Comparison of ENCODE assay signal across 23 cellular contexts in the genomic region with DNA sequence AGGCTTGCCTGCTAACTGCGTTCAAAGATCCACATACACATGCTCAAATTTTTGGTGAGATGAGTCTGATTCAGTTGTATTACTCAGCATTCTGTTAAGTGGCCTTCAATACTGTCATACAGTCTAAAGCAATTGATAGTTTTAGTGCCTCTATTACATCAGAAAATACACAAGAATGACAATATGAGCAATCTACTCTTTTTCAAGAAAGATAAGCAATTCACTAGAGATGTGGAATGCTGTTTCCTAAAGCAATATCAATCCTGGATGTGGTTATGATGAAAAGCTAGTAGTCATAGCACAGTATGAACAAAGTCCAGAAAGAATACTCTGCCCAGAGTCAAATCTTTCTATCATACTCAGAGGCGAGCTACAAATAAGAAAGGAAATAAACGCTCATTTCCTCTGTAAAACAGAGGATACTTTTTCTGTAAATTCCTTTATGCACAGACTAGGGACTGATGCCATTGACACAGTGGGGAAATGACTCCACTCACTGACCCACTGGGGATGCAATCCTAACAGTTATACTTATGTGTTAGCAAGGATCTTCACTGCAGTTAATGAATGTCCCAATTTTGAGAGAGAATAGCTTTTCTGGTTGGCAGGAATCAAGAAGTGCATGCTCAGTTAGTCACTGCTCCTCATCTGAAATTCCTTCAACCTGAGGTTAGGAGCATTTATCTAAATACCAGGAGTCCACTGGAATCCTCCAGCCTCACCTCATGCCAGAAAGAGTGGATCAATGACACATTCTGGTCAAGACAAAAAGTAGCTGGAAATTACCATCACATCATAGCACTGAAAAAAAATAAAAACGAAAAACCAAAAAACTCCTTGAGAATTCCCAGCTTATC.
DNase-seq lines count a peak whose midpoint lies in the region; ATAC-seq, FAIRE-seq and TF ChIP-seq lines count a peak whose summit lies in the region.
"Had no signal": no experiment of that assay in that cellular context is flagged by ENCODE, and none has a peak within 500 bp of the region (broad histone marks: within the 10 kb centered on the region; RNA-seq: fewer than 3 reads in every experiment).

No MANE protein-coding gene starts in this region.

- ATAC-seq in K562: no peak
- ATAC-seq in stimulated activated naive B cell treated with anti-CD40 and anti-IgM and Interleukin-4, amounts not matched to agents 10 μg/mL and 1 μg/mL and 100 μg/mL, for 72 hours (replicated peaks): no peak
- ATAC-seq: body of pancreas, Panc1 had no signal

- H2AFZ ChIP-seq in K562 (ENCODE audit: low read depth, low read length) (no peak overlapping the region), neural progenitor cell (replicated peaks) (peak overlapping the region; percentile 13)

- FAIRE-seq in K562 (lab: Jason Lieb, UNC): no peak
- FAIRE-seq: G401.6, GM12892 had no signal

- no peaks in the 10 kb centered on the region for H4K20me1 ChIP-seq in K562 (replicated peaks; ENCODE audit: control insufficient read depth, insufficient read depth, low read length)
- no peaks in the 10 kb centered on the region for H4K20me1 ChIP-seq in neural progenitor cell (ENCODE audit: low read depth)

- H3K9me3 Mint-ChIP-seq in neural progenitor cell: no peaks in the 10 kb centered on the region
- no peaks in the 10 kb centered on the region for H3K9me3 Mint-ChIP-seq in stimulated activated naive B cell treated with anti-CD40 and anti-IgM and Interleukin-4, amounts not matched to agents 10 μg/mL and 1 μg/mL and 100 μg/mL, for 72 hours
- H3K9me3 Mint-ChIP-seq: nephron had no signal

- peak; percentile 70 for DNase-seq in AG08395 (ENCODE audit: low spot score)
- DNase-seq in HS-5 (ENCODE audit: low read depth): peak; percentile 54
- DNase-seq in K562 (ENCODE audit: extremely low read depth in 1 of 4, low spot score in 3 of 4): no peak
- DNase-seq in neural progenitor cell (ENCODE audit: low spot score): no peak
- DNase-seq in dorsolateral prefrontal cortex: no peak
- DNase-seq in stimulated activated naive B cell treated with anti-CD40 and anti-IgM and Interleukin-4, amounts not matched to agents 10 μg/mL and 1 μg/mL and 100 μg/mL, for 72 hours: no peak
- no peak for DNase-seq in NK-92 (lab: John Stamatoyannopoulos, UW; ENCODE audit: unreplicated experiment)
- no peak for DNase-seq in DMS114 treated with DMSO at 0.1 percent for 48 hours (lab: John Stamatoyannopoulos, UW; ENCODE audit: unreplicated experiment)
- DNase-seq: activated CD4-positive, alpha-beta T cell treated with anti-CD3 and anti-CD28 coated beads, Interleukin-2, amount 50 U/mL, for 1 hour; body of pancreas; COR-L47; esophagus squamous epithelium; head of caudate nucleus; mesendoderm; NCI-H2081 treated with DMSO at 0.1 percent for 48 hours; NCI-H748 treated with DMSO at 0.1 percent for 48 hours; stimulated activated CD4-positive, alpha-beta T cell treated with anti-CD3 and anti-CD28 coated beads, Interleukin-15, amount 100 ng/mL, for 24 hours; stimulated activated naive CD4-positive, alpha-beta T cell treated with Interleukin-2 at 50 U/mL for 16 hours; upper lobe of left lung had no signal

- H3K9me1 ChIP-seq in K562 (ENCODE audit: control insufficient read depth, insufficient read depth, low read length): no peaks in the 10 kb centered on the region

- no peak overlapping the region for H3K4me2 ChIP-seq in K562 (ENCODE audit: insufficient read depth, low read length)
- no peak overlapping the region for H3K4me2 ChIP-seq in neural progenitor cell

- peaks cover 2% of the 10 kb centered on the region for H3K4me1 Mint-ChIP-seq in neural progenitor cell
- no peaks in the 10 kb centered on the region for H3K4me1 Mint-ChIP-seq in stimulated activated naive B cell treated with anti-CD40 and anti-IgM and Interleukin-4, amounts not matched to agents 10 μg/mL and 1 μg/mL and 100 μg/mL, for 72 hours
- H3K4me1 Mint-ChIP-seq: nephron had no signal

- intact Hi-C loops in K562 (cut with micrococcal nuclease) (loop anchor here (10.0 kb wide), 1 partner anchor 286 kb away; no protein-coding TSS in a partner anchor), dorsolateral prefrontal cortex (cut with DNase I) (no loop called here)

- TF ChIP-seq EP300 in K562 (IDR thresholded peaks at IDR 0.05; ENCODE audit: low read length): no peak

- H3K27me3 ChIP-seq in K562 (ENCODE audit: control insufficient read depth in 2 of 2, insufficient read depth in 2 of 2, low read length in 2 of 2): 0 out of 5 replicates have a peak, but pooled peaks cover 0 to 2% of the 10 kb centered on the region in 2 experiments
- H3K27me3 ChIP-seq in neural progenitor cell: no peaks in the 10 kb centered on the region
- peaks cover 0 to 13% (median 0%) of the 10 kb centered on the region in 45 donors for H3K27me3 ChIP-seq in dorsolateral prefrontal cortex
- H3K27me3 ChIP-seq: body of pancreas, esophagus squamous epithelium, upper lobe of left lung had no signal

- no peaks in the 10 kb centered on the region for H3K79me2 ChIP-seq in K562 (ENCODE audit: control insufficient read depth, insufficient read depth, low read length)
- no peaks in the 10 kb centered on the region for H3K79me2 ChIP-seq in neural progenitor cell (ENCODE audit: low read depth)

- H3K27ac Mint-ChIP-seq in neural progenitor cell: no peak overlapping the region
- H3K27ac Mint-ChIP-seq in stimulated activated naive B cell treated with anti-CD40 and anti-IgM and Interleukin-4, amounts not matched to agents 10 μg/mL and 1 μg/mL and 100 μg/mL, for 72 hours: no peak overlapping the region
- H3K27ac Mint-ChIP-seq: nephron had no signal

- CTCF ChIA-PET in K562 (lab: Yijun Ruan, JAX; ENCODE audit: low intra/inter-chr PET ratio): no interaction called here

- in situ Hi-C loops in K562 (cut with MboI): no loop called here

- POLR2A ChIA-PET in K562 (lab: Yijun Ruan, JAX): interaction anchor here (0.9 to 1.1 kb wide), 2 partner anchors 9 to 131 kb away, joined by 4 read pairs; no protein-coding TSS in a partner anchor

- H3K27ac ChIP-seq in K562 (ENCODE audit: extremely low read depth, low read depth, low read length) (no peak overlapping the region), neural progenitor cell (no peak overlapping the region), dorsolateral prefrontal cortex (no peak overlapping the region)
- H3K27ac ChIP-seq: body of pancreas, esophagus squamous epithelium, upper lobe of left lung had no signal

- H3F3A ChIP-seq in neural progenitor cell (ENCODE audit: low read depth): no peaks in the 10 kb centered on the region

- H3K27me3 Mint-ChIP-seq in neural progenitor cell (ENCODE audit: insufficient read depth, low read depth): no peaks in the 10 kb centered on the region
- H3K27me3 Mint-ChIP-seq in stimulated activated naive B cell treated with anti-CD40 and anti-IgM and Interleukin-4, amounts not matched to agents 10 μg/mL and 1 μg/mL and 100 μg/mL, for 72 hours: peaks cover 0 to 4% of the 10 kb centered on the region in 2 donors

- no peak for TF ChIP-seq RAD21 in K562 (CRISPR knock-in tag; conservative IDR thresholded peaks at IDR 0.05 in 1 of 2, IDR thresholded peaks at IDR 0.05 in 1 of 2)

- TF ChIP-seq POLR2A in K562 (conservative IDR thresholded peaks at IDR 0.05): no peak

- H3K36me3 Mint-ChIP-seq in neural progenitor cell: no peaks in the 10 kb centered on the region
- no peaks in the 10 kb centered on the region for H3K36me3 Mint-ChIP-seq in stimulated activated naive B cell treated with anti-CD40 and anti-IgM and Interleukin-4, amounts not matched to agents 10 μg/mL and 1 μg/mL and 100 μg/mL, for 72 hours

- WGBS in K562 (ENCODE audit: insufficient coverage, low coverage, missing lambda C conversion rate): 0% methylated on average over 4 of the region's 4 CpGs

- H3K9me3 ChIP-seq in K562 (replicated peaks; ENCODE audit: control insufficient read depth, insufficient read depth, low read depth, low read length): no peaks in the 10 kb centered on the region
- H3K9me3 ChIP-seq in neural progenitor cell (ENCODE audit: low read depth): no peaks in the 10 kb centered on the region
- H3K9me3 ChIP-seq: body of pancreas, esophagus squamous epithelium, upper lobe of left lung had no signal

- H3K4me3 Mint-ChIP-seq in neural progenitor cell: no peak overlapping the region
- no peak overlapping the region for H3K4me3 Mint-ChIP-seq in stimulated activated naive B cell treated with anti-CD40 and anti-IgM and Interleukin-4, amounts not matched to agents 10 μg/mL and 1 μg/mL and 100 μg/mL, for 72 hours
- H3K4me3 Mint-ChIP-seq: nephron had no signal

- H3K4me3 ChIP-seq in K562 (no peak overlapping the region), neural progenitor cell (no peak overlapping the region), dorsolateral prefrontal cortex (no peak overlapping the region)
- H3K4me3 ChIP-seq: body of pancreas, esophagus squamous epithelium, upper lobe of left lung had no signal

- TF ChIP-seq CTCF in K562 (IDR thresholded peaks at IDR 0.05 in 2 of 3, conservative IDR thresholded peaks at IDR 0.05 in 1 of 3; ENCODE audit: insufficient read depth in 2 of 3, low read depth in 1 of 3, low read length in 3 of 3) (no peak), neural progenitor cell (IDR thresholded peaks at IDR 0.05) (no peak), dorsolateral prefrontal cortex (IDR thresholded peaks at IDR 0.05 in 54 of 56, conservative IDR thresholded peaks at IDR 0.05 in 2 of 56; ENCODE audit: low read depth in 1 of 56, partially characterized antibody in 56 of 56) (no peak)

- H3K4me1 ChIP-seq in K562 (replicated peaks in 1 of 2; ENCODE audit: control insufficient read depth in 2 of 2, insufficient read depth in 2 of 2, low read length in 2 of 2): no peaks in the 10 kb centered on the region
- no peaks in the 10 kb centered on the region for H3K4me1 ChIP-seq in neural progenitor cell
- H3K4me1 ChIP-seq: body of pancreas, esophagus squamous epithelium, upper lobe of left lung had no signal

- H3K9ac ChIP-seq in K562 (ENCODE audit: insufficient read depth in 1 of 2, low read depth in 2 of 2, low read length in 2 of 2): no peak overlapping the region
- no peak overlapping the region for H3K9ac ChIP-seq in neural progenitor cell

- H3K36me3 ChIP-seq in K562 (ENCODE audit: control insufficient read depth, insufficient read depth, low read length) (no peaks in the 10 kb centered on the region), neural progenitor cell (no peaks in the 10 kb centered on the region)
- H3K36me3 ChIP-seq: esophagus squamous epithelium, upper lobe of left lung had no signal

- BruUV-seq in K562 (replicated peaks; lab: Mats Ljungman, UMichigan): no TSS peak

TF ChIP-seq in K562, 482 proteins besides CTCF, POLR2A, EP300 and RAD21 (continues in another document):
- TF ChIP-seq POLR2B (IDR thresholded peaks at IDR 0.05; ENCODE audit: low read depth, partially characterized antibody) (no peak), CEBPG (CRISPR knock-in tag; IDR thresholded peaks at IDR 0.05) (no peak), CEBPG (tag; conservative IDR thresholded peaks at IDR 0.05 in 1 of 2, IDR thresholded peaks at IDR 0.05 in 1 of 2) (peak in 1 of 2 experiments; percentile 74; a peak in 2 of 4 replicates)

Comparison
In these comparisons a context has a peak if more than half of its experiments do, and no peak if none do; other contexts are left out.
1. DNase-seq: peak in AG08395 (single experiment) and HS-5 (single experiment); none in K562 (0 of 4), neural progenitor cell (single experiment), dorsolateral prefrontal cortex (0 of 10), stimulated activated naive B cell treated with anti-CD40 and anti-IgM and Interleukin-4, amounts not matched to agents 10 μg/mL and 1 μg/mL and 100 μg/mL, for 72 hours (single experiment), NK-92 (single experiment) and DMS114 treated with DMSO at 0.1 percent for 48 hours (single experiment).